Comparison of ENCODE assay signal across 11 cellular contexts in the genomic region with DNA sequence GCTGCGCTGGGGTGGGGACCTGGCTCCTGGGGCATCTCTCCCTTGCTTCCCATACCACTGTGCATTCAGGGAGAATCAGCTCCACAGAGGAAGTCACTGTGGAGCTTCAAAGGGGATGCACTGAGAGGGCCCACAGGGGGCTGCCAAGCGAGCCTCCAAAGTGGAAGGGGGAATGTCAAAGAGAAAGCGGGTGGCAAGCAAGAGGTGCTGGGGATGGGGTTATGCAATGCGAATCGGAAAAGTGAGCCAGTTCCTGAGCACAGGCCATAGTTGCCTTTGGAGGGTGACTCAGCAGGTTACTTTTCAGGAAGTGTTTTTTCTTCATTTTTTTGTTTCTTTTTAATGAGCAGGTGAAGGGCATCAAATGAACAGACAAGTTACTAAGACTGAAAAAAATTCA. TPM values are rescaled to one million over a fixed set of nuclear protein-coding genes. Genes with fewer than 3 reads are reported as not detected.
DNase-seq lines count a peak whose midpoint lies in the region; ATAC-seq, FAIRE-seq and TF ChIP-seq lines count a peak whose summit lies in the region.
"Had no signal": no experiment of that assay in that cellular context is flagged by ENCODE, and none has a peak within 500 bp of the region (broad histone marks: within the 10 kb centered on the region; RNA-seq: fewer than 3 reads in every experiment).

No MANE protein-coding gene starts in this region.

- peak; percentile 67 for DNase-seq in GM23248
- peak; percentile 87 for DNase-seq in NB4 (ENCODE audit: low read depth)
- DNase-seq in K562 (ENCODE audit: extremely low read depth in 1 of 4, low spot score in 3 of 4) = peak in 2 of 4 experiments; percentile 34 to 48
- no peak for DNase-seq in nephron progenitor cell
- DNase-seq in mesothelial cell of epicardium (ENCODE audit: low spot score in 2 of 2, unreplicated experiment in 2 of 2) = no peak
- DNase-seq in stimulated activated CD4-positive, alpha-beta T cell treated with anti-CD3 and anti-CD28 coated beads, Interleukin-12 subunit alpha, Interleukin-12 subunit beta, amount 100 ng/mL, for 4 hours = no peak
- no peak for DNase-seq in cerebellum (ENCODE audit: low spot score)
- DNase-seq: activated effector memory CD4-positive, alpha-beta T cell treated with Interleukin-2 at 50 U/mL for 16 hours; Right ventricle myocardium superior had no signal

- no peaks in the 10 kb centered on the region for H3K36me3 Mint-ChIP-seq in nephron progenitor cell (ENCODE audit: low read depth)
- H3K36me3 Mint-ChIP-seq in mesothelial cell of epicardium = no peaks in the 10 kb centered on the region
- H3K36me3 Mint-ChIP-seq: neural progenitor cell had no signal

- no peaks in the 10 kb centered on the region for H3K9me1 ChIP-seq in K562 (ENCODE audit: control insufficient read depth, insufficient read depth, low read length)

- CTCF ChIA-PET in K562 (lab: Yijun Ruan, JAX; ENCODE audit: low intra/inter-chr PET ratio) = no interaction called here

- POLR2A ChIA-PET in K562 (lab: Yijun Ruan, JAX) = interaction anchor here (1.3 kb wide), 1 partner anchor 17 kb away, joined by 8 read pairs; the partner anchor contains the start of gene PMAIP1

- H3K27me3 ChIP-seq in GM23248 (replicated peaks; ENCODE audit: insufficient read depth) = no peaks in the 10 kb centered on the region
- H3K27me3 ChIP-seq in K562 (ENCODE audit: control insufficient read depth in 2 of 2, insufficient read depth in 2 of 2, low read length in 2 of 2) = no peaks in the 10 kb centered on the region
- H3K27me3 ChIP-seq: neural progenitor cell had no signal

- TF ChIP-seq CTCF in NB4 (IDR thresholded peaks at IDR 0.05; ENCODE audit: low read depth, low read length) = no peak
- no peak for TF ChIP-seq CTCF in K562 (IDR thresholded peaks at IDR 0.05 in 2 of 3, conservative IDR thresholded peaks at IDR 0.05 in 1 of 3; ENCODE audit: insufficient read depth in 2 of 3, low read depth in 1 of 3, low read length in 3 of 3)
- no peak for TF ChIP-seq CTCF in nephron progenitor cell (IDR thresholded peaks at IDR 0.05)
- TF ChIP-seq CTCF in mesothelial cell of epicardium (IDR thresholded peaks at IDR 0.05; ENCODE audit: unreplicated experiment) = no peak

- H4K20me1 ChIP-seq in GM23248 (ENCODE audit: insufficient read depth) (no peaks in the 10 kb centered on the region), K562 (replicated peaks; ENCODE audit: control insufficient read depth, insufficient read depth, low read length) (no peaks in the 10 kb centered on the region)

- H3K4me2 ChIP-seq in GM23248 (ENCODE audit: unreplicated experiment) (no peak overlapping the region), K562 (ENCODE audit: insufficient read depth, low read length) (no peak overlapping the region)
- H3K4me2 ChIP-seq: neural progenitor cell had no signal

- in situ Hi-C loops in GM23248 (cut with MboI) = no loop called here
- in situ Hi-C loops in K562 (cut with MboI) = no loop called here

- intact Hi-C loops in K562 (cut with micrococcal nuclease) = no loop called here

- H3K79me2 ChIP-seq in GM23248 (ENCODE audit: insufficient read depth) = no peaks in the 10 kb centered on the region
- no peaks in the 10 kb centered on the region for H3K79me2 ChIP-seq in K562 (ENCODE audit: control insufficient read depth, insufficient read depth, low read length)

- no peak overlapping the region for H3K4me3 Mint-ChIP-seq in nephron progenitor cell
- H3K4me3 Mint-ChIP-seq in mesothelial cell of epicardium = no peak overlapping the region
- H3K4me3 Mint-ChIP-seq: neural progenitor cell had no signal

- H3K9ac ChIP-seq in GM23248 (no peak overlapping the region), K562 (ENCODE audit: insufficient read depth in 1 of 2, low read depth in 2 of 2, low read length in 2 of 2) (peak overlapping the region in 1 of 2 experiments; percentile 42; a peak in 1 of 4 replicates)
- H3K9ac ChIP-seq: neural progenitor cell had no signal

- no peaks in the 10 kb centered on the region for H3K36me3 ChIP-seq in GM23248 (ENCODE audit: low read depth)
- H3K36me3 ChIP-seq in K562 (ENCODE audit: control insufficient read depth, insufficient read depth, low read length) = no peaks in the 10 kb centered on the region
- H3K36me3 ChIP-seq: neural progenitor cell had no signal

- no peak for TF ChIP-seq EP300 in K562 (IDR thresholded peaks at IDR 0.05; ENCODE audit: low read length)

- H3K27me3 Mint-ChIP-seq in nephron progenitor cell (ENCODE audit: low read depth, poor library complexity) (peaks cover 2% of the 10 kb centered on the region), mesothelial cell of epicardium (ENCODE audit: low read depth) (peaks cover 8% of the 10 kb centered on the region)

- H3K4me1 ChIP-seq in GM23248 (ENCODE audit: insufficient read depth) (no peaks in the 10 kb centered on the region; the same call in 1 of the 2 replicates), K562 (replicated peaks in 1 of 2; ENCODE audit: control insufficient read depth in 2 of 2, insufficient read depth in 2 of 2, low read length in 2 of 2) (peaks cover 3 to 21% of the 10 kb centered on the region in 2 experiments; a peak in 4 of 5 replicates)
- H3K4me1 ChIP-seq: neural progenitor cell had no signal

- no peaks in the 10 kb centered on the region for H3F3A ChIP-seq in GM23248 (ENCODE audit: insufficient read depth)

- ATAC-seq in K562 = peak; percentile 72

- H3K4me1 Mint-ChIP-seq in nephron progenitor cell (peaks cover 22% of the 10 kb centered on the region), mesothelial cell of epicardium (peaks cover 11% of the 10 kb centered on the region)

- 73 to 75% methylated on average over 5 of the region's 5 CpGs for WGBS in GM23248 (ENCODE audit: low coverage in 1 of 2, low lambda C conversion rate in 2 of 2, missing lambda C conversion rate in 2 of 2), 2 experiments
- WGBS in K562 (ENCODE audit: insufficient coverage, low coverage, missing lambda C conversion rate) = 32% methylated on average over 5 of the region's 5 CpGs

- H3K27ac ChIP-seq in GM23248 (no peak overlapping the region), K562 (ENCODE audit: extremely low read depth, low read depth, low read length) (peak overlapping the region; percentile 62)
- H3K27ac ChIP-seq: neural progenitor cell had no signal

- peak overlapping the region; percentile 72 for H3K27ac Mint-ChIP-seq in nephron progenitor cell
- H3K27ac Mint-ChIP-seq in mesothelial cell of epicardium = no peak overlapping the region
- H3K27ac Mint-ChIP-seq: neural progenitor cell had no signal

- H3K9me3 ChIP-seq in GM23248 (ENCODE audit: low read depth) = no peaks in the 10 kb centered on the region
- H3K9me3 ChIP-seq in K562 (replicated peaks; ENCODE audit: control insufficient read depth, insufficient read depth, low read depth, low read length) = no peaks in the 10 kb centered on the region

- no peaks in the 10 kb centered on the region for H3K9me2 ChIP-seq in GM23248 (ENCODE audit: insufficient read depth)

- BruUV-seq in K562 (replicated peaks; lab: Mats Ljungman, UMichigan) = no TSS peak

- peaks cover 2% of the 10 kb centered on the region for H3K9me3 Mint-ChIP-seq in nephron progenitor cell
- peaks cover 2% of the 10 kb centered on the region for H3K9me3 Mint-ChIP-seq in mesothelial cell of epicardium
- H3K9me3 Mint-ChIP-seq: neural progenitor cell had no signal

- no peak overlapping the region for H3K4me3 ChIP-seq in GM23248
- no peak overlapping the region for H3K4me3 ChIP-seq in NB4 (ENCODE audit: low read depth, low read length)
- no peak overlapping the region for H3K4me3 ChIP-seq in K562
- H3K4me3 ChIP-seq: neural progenitor cell had no signal

- TF ChIP-seq POLR2A in NB4 (IDR thresholded peaks at IDR 0.05; ENCODE audit: extremely low read depth, insufficient read length) (no peak), K562 (conservative IDR thresholded peaks at IDR 0.05) (no peak)

- FAIRE-seq in K562 (lab: Jason Lieb, UNC) = peak; percentile 35
- FAIRE-seq: HTR-8/SVneo had no signal

- H2AFZ ChIP-seq in GM23248 = no peak overlapping the region
- peak overlapping the region; percentile 91 for H2AFZ ChIP-seq in K562 (ENCODE audit: low read depth, low read length)
- H2AFZ ChIP-seq: neural progenitor cell had no signal

- TF ChIP-seq RAD21 in K562 (CRISPR knock-in tag; conservative IDR thresholded peaks at IDR 0.05 in 1 of 2, IDR thresholded peaks at IDR 0.05 in 1 of 2) = no peak

TF ChIP-seq in K562, 482 proteins besides CTCF, POLR2A, EP300 and RAD21 (continues in another document):
- TF ChIP-seq ARID1B (IDR thresholded peaks at IDR 0.05) (peak; percentile 20), PHB2 (IDR thresholded peaks at IDR 0.05; ENCODE audit: low read depth) (no peak), ZBTB7A (IDR thresholded peaks at IDR 0.05; ENCODE audit: borderline replicate concordance, control insufficient read depth, low read depth, low read length) (no peak), RBFOX2 (IDR thresholded peaks at IDR 0.05; ENCODE audit: low read depth, low read length) (no peak), PRPF4 (IDR thresholded peaks at IDR 0.05; ENCODE audit: insufficient read depth, low read depth, low read length, poor library complexity, severe bottlenecking) (no peak), MCM3 (IDR thresholded peaks at IDR 0.05) (no peak), ZNF316 (IDR thresholded peaks at IDR 0.05) (peak; percentile 92), C11orf30 (IDR thresholded peaks at IDR 0.05; ENCODE audit: low read depth) (peak; percentile 89), TGIF2 (CRISPR knock-in tag; IDR thresholded peaks at IDR 0.05) (no peak), DNMT1 (IDR thresholded peaks at IDR 0.05) (no peak)

RNA-seq across cellular contexts. Expression of gene PMAIP1, which starts 17.6 kb away (rescaled TPM):
- 5.2 and 5.3 TPM in 2 replicates for total RNA-seq in GM23248 (2014; rRNA removed; shearing (Covaris generic))
- polyA plus RNA-seq in GM23248 (2016; fragmentation: Nextera tagmentation; extraction: Ambion mirVana) = 7.5 and 9.3 TPM in 2 replicates
- total RNA-seq in K562 (2011; cell fraction: chromatin; rRNA removed; ENCODE audit: low replicate concordance) = 4.4 and 9.5 TPM in 2 replicates
- total RNA-seq in K562 (2011; cell fraction: nucleolus; rRNA removed) = 6.2 and 8.5 TPM in 2 replicates
- total RNA-seq in K562 (2011; cell fraction: nucleoplasm; rRNA removed) = 5.6 and 6.1 TPM in 2 replicates
- 14.0 and 16.5 TPM in 2 replicates for total RNA-seq in K562 (2014; rRNA removed)
- 16.4 and 19.7 TPM in 2 replicates for total RNA-seq in K562 (2014; rRNA removed; fragmentation: Illumina TruSeq; extraction: Trizol)
- total RNA-seq in K562 (2015; rRNA removed; fragmentation: Illumina TruSeq; extraction: Trizol) = 8.0 and 8.1 TPM in 2 replicates
- 17.3 and 17.6 TPM in 2 replicates for total RNA-seq in K562 (2021)
- 14.9 and 15.2 TPM in 2 replicates for polyA plus RNA-seq in K562 (2011; rRNA removed)
- 9.2 and 10.1 TPM in 2 replicates for polyA plus RNA-seq in K562 (2011; cell fraction: cytosol; rRNA removed)
- polyA plus RNA-seq in K562 (2011; cell fraction: nucleus; rRNA removed) = 4.7 and 6.4 TPM in 2 replicates
- polyA plus RNA-seq in K562 (2012) = 9.7 and 20.8 TPM in 2 replicates
- polyA plus RNA-seq in K562 (2014; fragmentation: Illumina TruSeq; extraction: Trizol) = 14.0 and 15.4 TPM in 2 replicates
- 10 to 100 TPM; 10.0 to 14.9 TPM for polyA plus RNA-seq in K562 (2014; fragmentation: Nextera tagmentation; extraction: Ambion mirVana)
- polyA plus RNA-seq in K562 (2014; rRNA removed) = 21.6 and 22.9 TPM in 2 replicates
- polyA minus RNA-seq in K562 (2011; rRNA and poly(A)+ RNA removed) = 7.0 and 9.9 TPM in 2 replicates
- polyA minus RNA-seq in K562 (2011; cell fraction: cytosol; rRNA and poly(A)+ RNA removed) = 6.8 and 8.2 TPM in 2 replicates
- polyA minus RNA-seq in K562 (2011; cell fraction: nucleus; rRNA and poly(A)+ RNA removed) = 6.9 and 18.1 TPM in 2 replicates
- 7.6 to 10.9 TPM (median 9.9 TPM) in 3 replicates for total RNA-seq in mesothelial cell of epicardium
- 2.4 TPM for total RNA-seq in cerebellum
- total RNA-seq: Right ventricle myocardium superior had no signal

Comparison
In these comparisons a context has a peak if more than half of its experiments do, and no peak if none do; other contexts are left out.
1. DNase-seq: peak in GM23248 (single experiment) and NB4 (single experiment); none in nephron progenitor cell (single experiment), mesothelial cell of epicardium (0 of 2), stimulated activated CD4-positive, alpha-beta T cell treated with anti-CD3 and anti-CD28 coated beads, Interleukin-12 subunit alpha, Interleukin-12 subunit beta, amount 100 ng/mL, for 4 hours (single experiment) and cerebellum (single experiment).